In genomic region chr3:197376735-197377555, GRCh38 we compare ENCODE assay signal across 16 cellular contexts.
A peak's percentile ranks its signal among the peaks of the same experiment; 100 is the strongest.
DNase-seq lines count a peak whose midpoint lies in the region; ATAC-seq and TF ChIP-seq lines count a peak whose summit lies in the region.
"Had no signal": no experiment of that assay in that cellular context is flagged by ENCODE, and none has a peak within 500 bp of the region (broad histone marks: within the 10 kb centered on the region; RNA-seq: fewer than 3 reads in every experiment).

No MANE protein-coding gene starts in this region.

- no peak overlapping the region for H2BK12ac ChIP-seq in trophoblast cell (ENCODE audit: low read length)

- H3K27me3 ChIP-seq in foreskin keratinocyte (no peaks in the 10 kb centered on the region), trophoblast cell (ENCODE audit: insufficient read depth, low read length) (no peaks in the 10 kb centered on the region), smooth muscle cell (ENCODE audit: low read depth) (no peaks in the 10 kb centered on the region)
- H3K27me3 ChIP-seq: BLaER1 treated with 17β-estradiol and CSF1 and Interleukin-3, amounts not matched to agents 10 nM and 100 nM had no signal

- peaks cover 35% of the 10 kb centered on the region for H3K4me1 ChIP-seq in foreskin keratinocyte
- peaks cover 10 to 11% of the 10 kb centered on the region in 2 experiments for H3K4me1 ChIP-seq in trophoblast cell (ENCODE audit: control insufficient read depth in 1 of 2, insufficient read depth in 2 of 2, low read length in 2 of 2)
- peaks cover 8% of the 10 kb centered on the region for H3K4me1 ChIP-seq in smooth muscle cell (ENCODE audit: low read depth)

- no peak overlapping the region for H4K8ac ChIP-seq in trophoblast cell (ENCODE audit: low read depth, low read length)

- no peak overlapping the region for H3K18ac ChIP-seq in trophoblast cell (ENCODE audit: low read length)

- H2BK5ac ChIP-seq in trophoblast cell (ENCODE audit: low read depth, low read length, poor library complexity) = no peak overlapping the region

- no peaks in the 10 kb centered on the region for H3K36me3 ChIP-seq in trophoblast cell (ENCODE audit: control insufficient read depth in 1 of 2, insufficient read depth in 2 of 2, low read length in 2 of 2)
- H3K36me3 ChIP-seq in smooth muscle cell (ENCODE audit: low read depth) = no peaks in the 10 kb centered on the region
- H3K36me3 ChIP-seq: BLaER1 treated with 17β-estradiol and CSF1 and Interleukin-3, amounts not matched to agents 10 nM and 100 nM had no signal

- peak overlapping the region; percentile 21 for H2AK5ac ChIP-seq in trophoblast cell (ENCODE audit: low read length)

- no peaks in the 10 kb centered on the region for H3K79me1 ChIP-seq in trophoblast cell (ENCODE audit: low read length)

- H3K79me2 ChIP-seq in trophoblast cell (ENCODE audit: control insufficient read depth, insufficient read depth, low read length, poor library complexity) (no peaks in the 10 kb centered on the region), smooth muscle cell (ENCODE audit: low read depth) (no peaks in the 10 kb centered on the region)

- H4K20me1 ChIP-seq in smooth muscle cell (ENCODE audit: low read depth) = no peaks in the 10 kb centered on the region
- H4K20me1 ChIP-seq: BLaER1 treated with 17β-estradiol and CSF1 and Interleukin-3, amounts not matched to agents 10 nM and 100 nM had no signal

- H3K27ac ChIP-seq in foreskin keratinocyte (peak overlapping the region; percentile 76), trophoblast cell (ENCODE audit: low read depth, low read length) (no peak overlapping the region), smooth muscle cell (ENCODE audit: low read depth) (no peak overlapping the region)
- H3K27ac ChIP-seq: A549; BLaER1 treated with 17β-estradiol and CSF1 and Interleukin-3, amounts not matched to agents 10 nM and 100 nM had no signal

- H3F3A ChIP-seq in smooth muscle cell (ENCODE audit: low read depth) = no peaks in the 10 kb centered on the region

- no peak overlapping the region for H4K91ac ChIP-seq in trophoblast cell (ENCODE audit: low read depth, low read length)

- no peak overlapping the region for H3K9ac ChIP-seq in trophoblast cell (ENCODE audit: low read length)
- no peak overlapping the region for H3K9ac ChIP-seq in smooth muscle cell (ENCODE audit: low read depth)
- H3K9ac ChIP-seq: BLaER1 treated with 17β-estradiol and CSF1 and Interleukin-3, amounts not matched to agents 10 nM and 100 nM had no signal

- no peak overlapping the region for H3K4me3 ChIP-seq in trophoblast cell (ENCODE audit: low read depth, low read length)
- no peak overlapping the region for H3K4me3 ChIP-seq in smooth muscle cell
- H3K4me3 ChIP-seq: A549; BLaER1 treated with 17β-estradiol and CSF1 and Interleukin-3, amounts not matched to agents 10 nM and 100 nM had no signal

- no peak overlapping the region for H2AFZ ChIP-seq in trophoblast cell (ENCODE audit: insufficient read depth, low read length, poor library complexity)
- no peak overlapping the region for H2AFZ ChIP-seq in smooth muscle cell (ENCODE audit: low read depth)

- no peak overlapping the region for H3K4ac ChIP-seq in trophoblast cell (ENCODE audit: low read depth, low read length)

- TF ChIP-seq CTCF in foreskin keratinocyte (conservative IDR thresholded peaks at IDR 0.05) = no peak
- no peak for TF ChIP-seq CTCF in smooth muscle cell (IDR thresholded peaks at IDR 0.05; ENCODE audit: borderline replicate concordance, insufficient read depth, poor library complexity, severe bottlenecking)

- H3K9me3 ChIP-seq in trophoblast cell (ENCODE audit: insufficient read depth, low read depth, low read length) (no peaks in the 10 kb centered on the region), smooth muscle cell (replicated peaks; ENCODE audit: low read depth) (no peaks in the 10 kb centered on the region)
- H3K9me3 ChIP-seq: A549; BLaER1 treated with 17β-estradiol and CSF1 and Interleukin-3, amounts not matched to agents 10 nM and 100 nM had no signal

- ATAC-seq in foreskin keratinocyte = no peak
- no peak for ATAC-seq in GM19351 (IDR thresholded peaks at IDR 0.05; ENCODE audit: unreplicated experiment)
- ATAC-seq: A549 had no signal

- H3K4me2 ChIP-seq in trophoblast cell (ENCODE audit: low read length) = no peak overlapping the region
- H3K4me2 ChIP-seq in smooth muscle cell = no peak overlapping the region
- H3K4me2 ChIP-seq: A549; BLaER1 treated with 17β-estradiol and CSF1 and Interleukin-3, amounts not matched to agents 10 nM and 100 nM had no signal

- H3K23ac ChIP-seq in trophoblast cell (ENCODE audit: low read length) = no peak overlapping the region

- no peak overlapping the region for H3K14ac ChIP-seq in trophoblast cell (ENCODE audit: low read length)

- DNase-seq in D341Med (ENCODE audit: low spot score) (peak; percentile 17), NCI-H446 (lab: John Stamatoyannopoulos, UW) (peak; percentile 87 to 95), foreskin keratinocyte (no peak), trophoblast cell (no peak), smooth muscle cell (lab: John Stamatoyannopoulos, UW; ENCODE audit: unreplicated experiment) (no peak), HK-2 (ENCODE audit: unreplicated experiment) (no peak)
- DNase-seq: CD8-positive, alpha-beta memory T cell; MV-4-11; NCI-H1417; NCI-H2029; NCI-H2171; NCI-H748 treated with DMSO at 0.1 percent for 48 hours; OCI-M1 had no signal

- no peak overlapping the region for H4K12ac ChIP-seq in trophoblast cell (ENCODE audit: low read depth, low read length)

- WGBS in trophoblast cell (ENCODE audit: extremely low coverage, insufficient coverage, insufficient read length) = no CpG with 5 or more reads among the region's 10 CpGs
- 93% methylated on average over 10 of the region's 10 CpGs for WGBS in smooth muscle cell (ENCODE audit: low lambda C conversion rate)

- no peak overlapping the region for H2BK120ac ChIP-seq in trophoblast cell (ENCODE audit: insufficient read depth, low read length, poor library complexity)

Comparison
In these comparisons a context has a peak if more than half of its experiments do, and no peak if none do; other contexts are left out.
1. DNase-seq: peak in D341Med (single experiment) and NCI-H446 (2 of 2); none in foreskin keratinocyte (0 of 2), trophoblast cell (0 of 2), smooth muscle cell (single experiment) and HK-2 (single experiment).